In genomic region chr10:32314588-32314987, GRCh38 we compare ENCODE assay signal across 1 cellular context.
TF ChIP-seq lines count a peak whose summit lies in the region.

No MANE protein-coding gene starts in this region.

TF ChIP-seq in WTC11, 78 proteins besides CTCF, POLR2A, EP300 and RAD21 (continued from another document):
- no peak for TF ChIP-seq AR (CRISPR knock-in tag; IDR thresholded peaks at IDR 0.05)
- TF ChIP-seq GRHL2 (CRISPR knock-in tag; IDR thresholded peaks at IDR 0.05; ENCODE audit: insufficient replicate concordance, severe bottlenecking): no peak
- TF ChIP-seq ZNF512 (CRISPR knock-in tag; IDR thresholded peaks at IDR 0.05; ENCODE audit: borderline replicate concordance): no peak
- no peak for TF ChIP-seq ATF2 (CRISPR knock-in tag; IDR thresholded peaks at IDR 0.05; ENCODE audit: borderline replicate concordance, low read depth)
- TF ChIP-seq ZNF317 (CRISPR knock-in tag; IDR thresholded peaks at IDR 0.05; ENCODE audit: borderline replicate concordance, low read depth): no peak
